Comparison of ENCODE assay signal across 8 cellular contexts in the genomic region with DNA sequence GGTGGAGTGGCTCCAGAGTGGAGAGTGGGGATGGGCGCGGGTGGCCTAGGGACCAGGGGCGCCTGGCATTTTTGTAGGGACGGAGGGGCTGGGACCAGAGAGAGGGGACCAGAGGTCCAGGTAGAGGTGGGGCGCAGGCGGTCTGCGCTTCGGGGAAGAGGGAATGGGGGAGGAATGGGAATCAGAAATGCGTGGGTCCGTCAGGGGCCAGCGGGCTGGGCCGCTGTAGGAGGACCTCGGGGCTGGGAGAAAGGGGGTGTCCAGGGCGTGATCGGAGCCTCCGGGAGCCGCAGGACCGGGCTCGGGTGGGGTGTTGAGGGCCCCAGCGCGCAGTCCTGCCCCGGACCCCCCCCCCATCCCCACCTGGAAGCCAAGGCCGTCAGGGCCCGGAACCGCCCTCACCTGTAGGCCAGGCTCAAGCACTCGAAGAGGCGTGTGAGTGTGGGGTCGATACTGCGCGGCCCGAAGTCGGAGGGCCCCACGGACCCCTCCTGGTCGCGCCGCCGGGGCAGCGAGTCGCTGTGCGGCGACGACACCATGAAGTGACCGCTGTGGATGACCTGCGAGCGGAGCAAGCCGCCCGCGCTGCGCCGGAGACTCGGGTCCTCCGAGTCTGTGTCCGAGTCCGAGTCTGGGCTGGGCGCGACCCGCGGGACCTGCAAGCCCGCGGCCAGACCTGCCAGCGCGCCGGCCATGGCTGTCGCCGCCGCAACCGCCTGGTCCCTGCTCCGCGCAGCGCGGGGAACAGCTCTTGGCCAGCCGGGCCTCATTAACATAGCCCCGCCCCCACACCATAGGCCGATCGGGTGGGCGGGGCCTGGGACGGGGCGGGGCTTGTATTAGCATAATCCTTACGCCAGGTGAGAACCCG. TPM values are rescaled to one million over a fixed set of nuclear protein-coding genes. Genes with fewer than 3 reads are reported as not detected.
DNase-seq lines count a peak whose midpoint lies in the region; ATAC-seq, FAIRE-seq and TF ChIP-seq lines count a peak whose summit lies in the region.

A gene with protein sequence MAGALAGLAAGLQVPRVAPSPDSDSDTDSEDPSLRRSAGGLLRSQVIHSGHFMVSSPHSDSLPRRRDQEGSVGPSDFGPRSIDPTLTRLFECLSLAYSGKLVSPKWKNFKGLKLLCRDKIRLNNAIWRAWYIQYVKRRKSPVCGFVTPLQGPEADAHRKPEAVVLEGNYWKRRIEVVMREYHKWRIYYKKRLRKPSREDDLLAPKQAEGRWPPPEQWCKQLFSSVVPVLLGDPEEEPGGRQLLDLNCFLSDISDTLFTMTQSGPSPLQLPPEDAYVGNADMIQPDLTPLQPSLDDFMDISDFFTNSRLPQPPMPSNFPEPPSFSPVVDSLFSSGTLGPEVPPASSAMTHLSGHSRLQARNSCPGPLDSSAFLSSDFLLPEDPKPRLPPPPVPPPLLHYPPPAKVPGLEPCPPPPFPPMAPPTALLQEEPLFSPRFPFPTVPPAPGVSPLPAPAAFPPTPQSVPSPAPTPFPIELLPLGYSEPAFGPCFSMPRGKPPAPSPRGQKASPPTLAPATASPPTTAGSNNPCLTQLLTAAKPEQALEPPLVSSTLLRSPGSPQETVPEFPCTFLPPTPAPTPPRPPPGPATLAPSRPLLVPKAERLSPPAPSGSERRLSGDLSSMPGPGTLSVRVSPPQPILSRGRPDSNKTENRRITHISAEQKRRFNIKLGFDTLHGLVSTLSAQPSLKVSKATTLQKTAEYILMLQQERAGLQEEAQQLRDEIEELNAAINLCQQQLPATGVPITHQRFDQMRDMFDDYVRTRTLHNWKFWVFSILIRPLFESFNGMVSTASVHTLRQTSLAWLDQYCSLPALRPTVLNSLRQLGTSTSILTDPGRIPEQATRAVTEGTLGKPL (minus strand): TSS at position 725 of the 871 bp plus-strand sequence. CDS start 30 bp downstream, at position 695.

- DNase-seq in DMS114 treated with DMSO at 0.1 percent for 48 hours (lab: John Stamatoyannopoulos, UW; ENCODE audit: unreplicated experiment) (peak; percentile 59), NCI-H146 (lab: John Stamatoyannopoulos, UW) (peak; percentile 94), cerebellum (ENCODE audit: low spot score) (peak; percentile 98), kidney (peak; percentile 94)
- DNase-seq in activated CD4-positive, alpha-beta T cell treated with anti-CD3 and anti-CD28 coated beads for 36 hours = peak; percentile 85
- peak; percentile 15 to 61 for DNase-seq in stimulated activated CD4-positive, alpha-beta T cell treated with anti-CD3 and anti-CD28 coated beads, Interleukin-12 subunit alpha, Interleukin-12 subunit beta, amount 100 ng/mL, for 24 hours (ENCODE audit: low read depth in 2 of 2)

- peaks cover 0 to 3% of the 10 kb centered on the region in 2 donors for H3K4me1 ChIP-seq in kidney (ENCODE audit: control insufficient read depth in 1 of 2, insufficient read depth in 1 of 2, low read depth in 1 of 2, low read length in 2 of 2)

- H3K27ac ChIP-seq in kidney (ENCODE audit: low read depth in 2 of 2, low read length in 2 of 2) = peak within 1 kb of the TSS in 1 of 2 donors; percentile 22

- CTCF ChIA-PET in activated CD4-positive, alpha-beta T cell treated with anti-CD3 and anti-CD28 coated beads for 36 hours (lab: Charles Lee) = interaction anchor here (0.6 to 1.0 kb wide), 4 partner anchors 17 to 129 kb away, joined by 3 to 4 read pairs (median 3); no protein-coding TSS in a partner anchor

- no peaks in the 10 kb centered on the region for H3K9me3 ChIP-seq in kidney (ENCODE audit: control insufficient read depth in 1 of 2, low read length in 2 of 2)

- H3K27ac Mint-ChIP-seq in activated CD4-positive, alpha-beta T cell treated with anti-CD3 and anti-CD28 coated beads for 36 hours = no peak within 1 kb of the TSS

- no peak within 1 kb of the TSS for H3K4me3 Mint-ChIP-seq in activated CD4-positive, alpha-beta T cell treated with anti-CD3 and anti-CD28 coated beads for 36 hours

- H3K9ac ChIP-seq in kidney (ENCODE audit: low read length in 2 of 2) = peak within 1 kb of the TSS; percentile 41 to 55

- POLR2A ChIA-PET in activated CD4-positive, alpha-beta T cell treated with anti-CD3 and anti-CD28 coated beads for 36 hours (lab: Charles Lee) = no interaction called here

- no peak for TF ChIP-seq CTCF in kidney (IDR thresholded peaks at IDR 0.05; ENCODE audit: borderline replicate concordance, extremely low read depth, insufficient read depth)

- H3K36me3 ChIP-seq in kidney (ENCODE audit: control insufficient read depth in 1 of 2, insufficient read depth in 2 of 2, low read length in 2 of 2) = no peaks in the 10 kb centered on the region

- H3K9me3 Mint-ChIP-seq in activated CD4-positive, alpha-beta T cell treated with anti-CD3 and anti-CD28 coated beads for 36 hours (ENCODE audit: low read depth) = no peaks in the 10 kb centered on the region

- peak; percentile 95 for ATAC-seq in activated CD4-positive, alpha-beta T cell treated with anti-CD3 and anti-CD28 coated beads for 36 hours
- ATAC-seq in GM21390 (IDR thresholded peaks at IDR 0.05; ENCODE audit: unreplicated experiment) (no peak), HG03571 (IDR thresholded peaks at IDR 0.05; ENCODE audit: unreplicated experiment) (no peak)

- no peak for FAIRE-seq in kidney (lab: Jason Lieb, UNC)

- peak within 1 kb of the TSS; percentile 69 to 73 for H3K4me3 ChIP-seq in kidney (ENCODE audit: low read length in 2 of 2)

- intact Hi-C loops in activated CD4-positive, alpha-beta T cell treated with anti-CD3 and anti-CD28 coated beads for 36 hours (cut with DNase I, micrococcal nuclease) = loop anchor here in 1 of 2 experiments (1.0 to 5.0 kb wide), 6 partner anchors 12 to 110 kb away; a partner anchor contains a TSS
- intact Hi-C loops in kidney (cut with DNase I) = no loop called here

- peaks cover 8% of the 10 kb centered on the region for H3K4me1 Mint-ChIP-seq in activated CD4-positive, alpha-beta T cell treated with anti-CD3 and anti-CD28 coated beads for 36 hours

- no peaks in the 10 kb centered on the region for H3K36me3 Mint-ChIP-seq in activated CD4-positive, alpha-beta T cell treated with anti-CD3 and anti-CD28 coated beads for 36 hours (ENCODE audit: low read depth)

- peaks cover 43% of the 10 kb centered on the region for H3K27me3 Mint-ChIP-seq in activated CD4-positive, alpha-beta T cell treated with anti-CD3 and anti-CD28 coated beads for 36 hours

RNA-seq across cellular contexts. Expression of the gene that starts here (rescaled TPM):
- total RNA-seq in activated CD4-positive, alpha-beta T cell treated with anti-CD3 and anti-CD28 coated beads for 36 hours = not detected
- 1.1 TPM for total RNA-seq in cerebellum
- total RNA-seq in kidney = 26.2 TPM
- 27.9 TPM for polyA plus RNA-seq in kidney (ENCODE audit: insufficient read depth, low read depth, low replicate concordance)

Comparison
In these comparisons a context has a peak if more than half of its experiments do, and no peak if none do; other contexts are left out.
1. RNA of the gene that starts here (total RNA-seq): 26.2 TPM in kidney (single experiment); 1.1 TPM in cerebellum (single experiment) and not detected in activated CD4-positive, alpha-beta T cell treated with anti-CD3 and anti-CD28 coated beads for 36 hours; every median in the first group is over 10 times any median in the second.
2. Peak in DNase-seq and ATAC-seq in activated CD4-positive, alpha-beta T cell treated with anti-CD3 and anti-CD28 coated beads for 36 hours; RNA of the gene not detected or under 1 TPM.
3. DNase-seq: peak in every context shown above with its lines; median percentile 98 in cerebellum; 94 in NCI-H146; 94 in kidney; 85 in activated CD4-positive, alpha-beta T cell treated with anti-CD3 and anti-CD28 coated beads for 36 hours; 59 in DMS114 treated with DMSO at 0.1 percent for 48 hours; 38 in stimulated activated CD4-positive, alpha-beta T cell treated with anti-CD3 and anti-CD28 coated beads, Interleukin-12 subunit alpha, Interleukin-12 subunit beta, amount 100 ng/mL, for 24 hours.